Comparison of ENCODE assay signal across 22 cellular contexts in the genomic region with DNA sequence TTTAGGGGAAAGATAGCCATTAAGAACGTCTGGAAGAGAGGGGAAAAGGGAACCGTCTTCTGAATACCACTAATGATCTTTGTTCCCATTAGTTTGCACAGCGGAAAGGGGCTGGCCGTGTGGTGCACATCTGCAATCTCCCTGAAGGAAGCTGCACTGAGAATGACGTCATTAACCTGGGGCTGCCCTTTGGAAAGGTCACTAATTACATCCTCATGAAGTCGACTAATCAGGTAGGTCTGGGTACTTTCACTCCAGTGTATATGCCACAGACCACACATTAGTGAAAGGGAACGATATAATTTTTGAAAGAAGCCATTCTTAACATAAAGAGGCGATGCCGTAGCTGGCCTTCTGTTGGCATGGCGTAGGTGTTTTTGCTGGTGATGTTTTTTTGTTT.
DNase-seq lines count a peak whose midpoint lies in the region; ATAC-seq, FAIRE-seq and TF ChIP-seq lines count a peak whose summit lies in the region.
"Had no signal": no experiment of that assay in that cellular context is flagged by ENCODE, and none has a peak within 500 bp of the region (broad histone marks: within the 10 kb centered on the region; RNA-seq: fewer than 3 reads in every experiment).

No MANE protein-coding gene starts in this region.

- WGBS in K562 (ENCODE audit: insufficient coverage, low coverage, missing lambda C conversion rate), result 66% methylated on average over 10 of the region's 10 CpGs

- no peak for TF ChIP-seq POLR2A in K562 (conservative IDR thresholded peaks at IDR 0.05)

- intact Hi-C loops in K562 (cut with micrococcal nuclease), result no loop called here

- H3K27me3 Mint-ChIP-seq in stimulated activated memory B cell treated with anti-CD40 and anti-IgM and Interleukin-4, amounts not matched to agents 10 μg/mL and 1 μg/mL and 100 μg/mL, for 72 hours, result no peaks in the 10 kb centered on the region
- H3K27me3 Mint-ChIP-seq: CD4-positive, alpha-beta T cell had no signal

- DNase-seq in SK-MEL-5 (ENCODE audit: low read depth, low spot score), result peak; percentile 2
- no peak for DNase-seq in K562 (ENCODE audit: extremely low read depth in 1 of 4, low spot score in 3 of 4)
- DNase-seq in DMS53 treated with DMSO at 0.1 percent for 48 hours (lab: John Stamatoyannopoulos, UW; ENCODE audit: unreplicated experiment), result no peak
- DNase-seq: CD4-positive, alpha-beta T cell; DMS153; Karpas-422; MV-4-11; NCI-H1105 treated with DMSO at 0.1 percent for 48 hours; NCI-H2029 treated with DMSO at 0.1 percent for 48 hours; NCI-H226; NCI-H510A treated with DMSO at 0.1 percent for 48 hours; NCI-H774 had no signal

- no peaks in the 10 kb centered on the region for H3K79me2 ChIP-seq in K562 (ENCODE audit: control insufficient read depth, insufficient read depth, low read length)

- H3K4me2 ChIP-seq in K562 (ENCODE audit: insufficient read depth, low read length), result no peak overlapping the region
- H3K4me2 ChIP-seq: BLaER1 had no signal

- H3K27me3 ChIP-seq in K562 (ENCODE audit: control insufficient read depth in 2 of 2, insufficient read depth in 2 of 2, low read length in 2 of 2), result no peaks in the 10 kb centered on the region
- H3K27me3 ChIP-seq: BLaER1, Peyer's patch had no signal

- in situ Hi-C loops in SK-MEL-5 (cut with HindIII; ENCODE audit: low pct_unique_long_range_greater_than_20kb, low sequenced_read_pairs) (no loop called here), K562 (cut with MboI) (no loop called here)

- no peak overlapping the region for H3K27ac ChIP-seq in HEK293 (ENCODE audit: extremely low read depth, low read depth, low read length)
- H3K27ac ChIP-seq in K562 (ENCODE audit: extremely low read depth, low read depth, low read length), result no peak overlapping the region
- H3K27ac ChIP-seq: BLaER1, Peyer's patch had no signal

- POLR2A ChIA-PET in HEK293 (lab: Yijun Ruan, JAX), result no interaction called here
- POLR2A ChIA-PET in K562 (lab: Yijun Ruan, JAX), result no interaction called here

- BruUV-seq in K562 (replicated peaks; lab: Mats Ljungman, UMichigan), result no TSS peak

- H4K20me1 ChIP-seq in K562 (replicated peaks; ENCODE audit: control insufficient read depth, insufficient read depth, low read length), result no peaks in the 10 kb centered on the region
- H4K20me1 ChIP-seq: BLaER1 had no signal

- H3K36me3 ChIP-seq in HEK293 (ENCODE audit: control insufficient read depth in 2 of 2, insufficient read depth in 1 of 2, low read length in 2 of 2), result peaks cover 10 to 31% of the 10 kb centered on the region in 2 experiments; a peak in 2 of 3 replicates
- H3K36me3 ChIP-seq in K562 (ENCODE audit: control insufficient read depth, insufficient read depth, low read length), result peaks cover 34% of the 10 kb centered on the region; the same call in 2 of the 3 replicates
- H3K36me3 ChIP-seq: BLaER1, Peyer's patch had no signal

- H3K4me3 Mint-ChIP-seq in stimulated activated memory B cell treated with anti-CD40 and anti-IgM and Interleukin-4, amounts not matched to agents 10 μg/mL and 1 μg/mL and 100 μg/mL, for 72 hours, result no peak overlapping the region
- H3K4me3 Mint-ChIP-seq: CD4-positive, alpha-beta T cell; IgD-negative memory B cell had no signal

- H3K36me3 Mint-ChIP-seq in stimulated activated memory B cell treated with anti-CD40 and anti-IgM and Interleukin-4, amounts not matched to agents 10 μg/mL and 1 μg/mL and 100 μg/mL, for 72 hours, result no peaks in the 10 kb centered on the region
- H3K36me3 Mint-ChIP-seq: IgD-negative memory B cell had no signal

- peaks cover 5% of the 10 kb centered on the region for H3K4me1 ChIP-seq in HEK293 (ENCODE audit: control insufficient read depth, insufficient read depth, low read length)
- H3K4me1 ChIP-seq in K562 (replicated peaks in 1 of 2; ENCODE audit: control insufficient read depth in 2 of 2, insufficient read depth in 2 of 2, low read length in 2 of 2), result no peaks in the 10 kb centered on the region; a peak in 1 of 5 replicates

- FAIRE-seq in K562 (lab: Jason Lieb, UNC), result no peak
- FAIRE-seq: G401.6, H1 had no signal

- ATAC-seq in K562, result no peak
- peak; percentile 58 for ATAC-seq in stimulated activated memory B cell treated with anti-CD40 and anti-IgM and Interleukin-4, amounts not matched to agents 10 μg/mL and 1 μg/mL and 100 μg/mL, for 72 hours
- no peak for ATAC-seq in GM21786 (IDR thresholded peaks at IDR 0.05; ENCODE audit: unreplicated experiment)
- no peak for ATAC-seq in HG02852 (IDR thresholded peaks at IDR 0.05; ENCODE audit: unreplicated experiment)
- ATAC-seq: HCT116 had no signal

- peaks cover 7% of the 10 kb centered on the region for H3K4me1 Mint-ChIP-seq in stimulated activated memory B cell treated with anti-CD40 and anti-IgM and Interleukin-4, amounts not matched to agents 10 μg/mL and 1 μg/mL and 100 μg/mL, for 72 hours

- no peak overlapping the region for H3K4me3 ChIP-seq in HEK293 (ENCODE audit: low read depth, low read length)
- H3K4me3 ChIP-seq in K562, result no peak overlapping the region
- H3K4me3 ChIP-seq: BLaER1, Peyer's patch had no signal

- H3K9me1 ChIP-seq in K562 (ENCODE audit: control insufficient read depth, insufficient read depth, low read length), result no peaks in the 10 kb centered on the region

- TF ChIP-seq RAD21 in K562 (CRISPR knock-in tag; conservative IDR thresholded peaks at IDR 0.05 in 1 of 2, IDR thresholded peaks at IDR 0.05 in 1 of 2), result no peak

- H3K9me3 Mint-ChIP-seq in stimulated activated memory B cell treated with anti-CD40 and anti-IgM and Interleukin-4, amounts not matched to agents 10 μg/mL and 1 μg/mL and 100 μg/mL, for 72 hours, result no peaks in the 10 kb centered on the region
- H3K9me3 Mint-ChIP-seq: CD4-positive, alpha-beta T cell; IgD-negative memory B cell had no signal

- peak overlapping the region; percentile 77 for H3K27ac Mint-ChIP-seq in stimulated activated memory B cell treated with anti-CD40 and anti-IgM and Interleukin-4, amounts not matched to agents 10 μg/mL and 1 μg/mL and 100 μg/mL, for 72 hours
- H3K27ac Mint-ChIP-seq: CD4-positive, alpha-beta T cell; IgD-negative memory B cell had no signal

- H3K9me3 ChIP-seq in HEK293 (ENCODE audit: control insufficient read depth, insufficient read depth, low read depth, low read length), result no peaks in the 10 kb centered on the region
- no peaks in the 10 kb centered on the region for H3K9me3 ChIP-seq in K562 (replicated peaks; ENCODE audit: control insufficient read depth, insufficient read depth, low read depth, low read length)
- H3K9me3 ChIP-seq: BLaER1, Peyer's patch had no signal

- H3K9ac ChIP-seq in K562 (ENCODE audit: insufficient read depth in 1 of 2, low read depth in 2 of 2, low read length in 2 of 2), result no peak overlapping the region
- H3K9ac ChIP-seq: BLaER1 had no signal

- TF ChIP-seq CTCF in HEK293 (tag by site-specific recombination; IDR thresholded peaks at IDR 0.05) (no peak), K562 (IDR thresholded peaks at IDR 0.05 in 2 of 3, conservative IDR thresholded peaks at IDR 0.05 in 1 of 3; ENCODE audit: insufficient read depth in 2 of 3, low read depth in 1 of 3, low read length in 3 of 3) (no peak)

- CTCF ChIA-PET in HEK293 (lab: Yijun Ruan, JAX), result no interaction called here
- CTCF ChIA-PET in K562 (lab: Yijun Ruan, JAX; ENCODE audit: low intra/inter-chr PET ratio), result no interaction called here

- TF ChIP-seq EP300 in K562 (IDR thresholded peaks at IDR 0.05; ENCODE audit: low read length), result no peak

- H2AFZ ChIP-seq in K562 (ENCODE audit: low read depth, low read length), result no peak overlapping the region

TF ChIP-seq in HEK293, 187 proteins besides CTCF, POLR2A, EP300 and RAD21 (continues in another document):
- no peak for TF ChIP-seq ZNF837 (tag by site-specific recombination; IDR thresholded peaks at IDR 0.05)
- no peak for TF ChIP-seq ZNF211 (tag by site-specific recombination; IDR thresholded peaks at IDR 0.05; ENCODE audit: low read depth)
- no peak for TF ChIP-seq ZNF701 (tag by site-specific recombination; IDR thresholded peaks at IDR 0.05)
- TF ChIP-seq ZNF394 (tag by site-specific recombination; IDR thresholded peaks at IDR 0.05; ENCODE audit: borderline replicate concordance), result no peak
- TF ChIP-seq, protein P1, sequence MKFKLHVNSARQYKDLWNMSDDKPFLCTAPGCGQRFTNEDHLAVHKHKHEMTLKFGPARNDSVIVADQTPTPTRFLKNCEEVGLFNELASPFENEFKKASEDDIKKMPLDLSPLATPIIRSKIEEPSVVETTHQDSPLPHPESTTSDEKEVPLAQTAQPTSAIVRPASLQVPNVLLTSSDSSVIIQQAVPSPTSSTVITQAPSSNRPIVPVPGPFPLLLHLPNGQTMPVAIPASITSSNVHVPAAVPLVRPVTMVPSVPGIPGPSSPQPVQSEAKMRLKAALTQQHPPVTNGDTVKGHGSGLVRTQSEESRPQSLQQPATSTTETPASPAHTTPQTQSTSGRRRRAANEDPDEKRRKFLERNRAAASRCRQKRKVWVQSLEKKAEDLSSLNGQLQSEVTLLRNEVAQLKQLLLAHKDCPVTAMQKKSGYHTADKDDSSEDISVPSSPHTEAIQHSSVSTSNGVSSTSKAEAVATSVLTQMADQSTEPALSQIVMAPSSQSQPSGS (tag by site-specific recombination; IDR thresholded peaks at IDR 0.05; ENCODE audit: low read depth), result peak; percentile 63; the same call in 1 of the 2 replicates
- TF ChIP-seq KLF8 (tag by site-specific recombination; IDR thresholded peaks at IDR 0.05), result no peak
- no peak for TF ChIP-seq ZNF2 (tag by site-specific recombination; IDR thresholded peaks at IDR 0.05)

TF ChIP-seq in K562, 482 proteins besides CTCF, POLR2A, EP300 and RAD21 (continues in another document):
- TF ChIP-seq, protein P2, sequence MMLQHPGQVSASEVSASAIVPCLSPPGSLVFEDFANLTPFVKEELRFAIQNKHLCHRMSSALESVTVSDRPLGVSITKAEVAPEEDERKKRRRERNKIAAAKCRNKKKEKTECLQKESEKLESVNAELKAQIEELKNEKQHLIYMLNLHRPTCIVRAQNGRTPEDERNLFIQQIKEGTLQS (IDR thresholded peaks at IDR 0.05), result peak; percentile 35; the same call in 1 of the 2 replicates
- TF ChIP-seq, protein P2 (CRISPR knock-in tag; conservative IDR thresholded peaks at IDR 0.05), result no peak
- no peak for TF ChIP-seq MTA1 (IDR thresholded peaks at IDR 0.05; ENCODE audit: borderline replicate concordance)
- TF ChIP-seq ETV6 (IDR thresholded peaks at IDR 0.05; ENCODE audit: borderline replicate concordance in 1 of 2, low read depth in 2 of 2, low read length in 1 of 2), result no peak
- TF ChIP-seq ETV6 (CRISPR knock-in tag; IDR thresholded peaks at IDR 0.05; ENCODE audit: borderline replicate concordance), result no peak
